Comparison of ENCODE assay signal across 23 cellular contexts in genomic region chr14:54498095-54498531, GRCh38. TPM values are rescaled to one million over a fixed set of nuclear protein-coding genes. Genes with fewer than 3 reads are reported as not detected.
A peak's percentile ranks its signal among the peaks of the same experiment; 100 is the strongest.
DNase-seq lines count a peak whose midpoint lies in the region; FAIRE-seq and TF ChIP-seq lines count a peak whose summit lies in the region.
"Had no signal": no experiment of that assay in that cellular context is flagged by ENCODE, and none has a peak within 500 bp of the region (broad histone marks: within the 10 kb centered on the region; RNA-seq: fewer than 3 reads in every experiment).

No MANE protein-coding gene starts in this region.

- TF ChIP-seq CTCF in H1 (IDR thresholded peaks at IDR 0.05; ENCODE audit: control extremely low read depth in 1 of 3, insufficient read depth in 1 of 3, low read depth in 1 of 3, low read length in 3 of 3) = no peak
- TF ChIP-seq CTCF in ovary (IDR thresholded peaks at IDR 0.05) = no peak

- no peak overlapping the region for H3K9ac ChIP-seq in H1 (replicated peaks in 1 of 4; ENCODE audit: extremely low read depth in 1 of 4, low read depth in 3 of 4, low read length in 3 of 4)

- TF ChIP-seq EP300 in H1 (IDR thresholded peaks at IDR 0.05; ENCODE audit: borderline replicate concordance in 1 of 2, low read depth in 2 of 2, low read length in 2 of 2) (no peak), ovary (IDR thresholded peaks at IDR 0.05) (no peak)

- no peaks in the 10 kb centered on the region for H3K79me1 ChIP-seq in H1 (ENCODE audit: low read depth, low read length)

- H4K20me1 ChIP-seq in H1 (replicated peaks in 1 of 2; ENCODE audit: control insufficient read depth in 1 of 2, insufficient read depth in 2 of 2, low read length in 2 of 2) = no peaks in the 10 kb centered on the region

- no peak overlapping the region for H3K56ac ChIP-seq in H1 (replicated peaks; ENCODE audit: insufficient read length, low read depth, low read length)

- no peaks in the 10 kb centered on the region for H3K9me3 ChIP-seq in H1 (ENCODE audit: insufficient read depth in 2 of 2, low read depth in 1 of 2, low read length in 1 of 2)
- no peaks in the 10 kb centered on the region for H3K9me3 ChIP-seq in small intestine (ENCODE audit: control insufficient read depth, low read depth)
- H3K9me3 ChIP-seq in ovary = no peaks in the 10 kb centered on the region
- H3K9me3 ChIP-seq: BE2C had no signal

- H2BK5ac ChIP-seq in H1 (ENCODE audit: low read depth, low read length) = no peak overlapping the region

- TF ChIP-seq POLR2A in H1 (IDR thresholded peaks at IDR 0.05; ENCODE audit: control extremely low read depth in 1 of 2, low read depth in 2 of 2, low read length in 2 of 2) (no peak), ovary (IDR thresholded peaks at IDR 0.05) (no peak)

- H3K4me2 ChIP-seq in H1 (ENCODE audit: insufficient read depth in 1 of 2, low read depth in 2 of 2, low read length in 2 of 2) = no peak overlapping the region

- H3K27me3 ChIP-seq in H1 (replicated peaks in 1 of 4; ENCODE audit: control insufficient read depth in 3 of 4, extremely low read depth in 1 of 4, insufficient read depth in 3 of 4, low read length in 3 of 4) = no peaks in the 10 kb centered on the region
- H3K27me3 ChIP-seq in small intestine (ENCODE audit: control insufficient read depth in 2 of 2, insufficient read depth in 2 of 2, low read length in 2 of 2) = no peaks in the 10 kb centered on the region
- no peaks in the 10 kb centered on the region for H3K27me3 ChIP-seq in ovary
- H3K27me3 ChIP-seq: BE2C had no signal

- no peak overlapping the region for H2AK5ac ChIP-seq in H1 (ENCODE audit: low read depth, low read length)

- H3K14ac ChIP-seq in H1 (ENCODE audit: insufficient read length) = no peak overlapping the region

- H3K4me1 ChIP-seq in H1 (replicated peaks in 1 of 4; ENCODE audit: control insufficient read depth in 3 of 4, insufficient read depth in 4 of 4, low read length in 3 of 4) (no peaks in the 10 kb centered on the region; a peak in 1 of 7 replicates), small intestine (ENCODE audit: control insufficient read depth in 2 of 2, insufficient read depth in 1 of 2, low read depth in 1 of 2, low read length in 1 of 2) (no peaks in the 10 kb centered on the region), ovary (ENCODE audit: insufficient read depth) (no peaks in the 10 kb centered on the region)
- H3K4me1 ChIP-seq: BE2C had no signal

- intact Hi-C loops in ovary (cut with DNase I) = no loop called here

- TF ChIP-seq RAD21 in H1 (IDR thresholded peaks at IDR 0.05 in 1 of 2, conservative IDR thresholded peaks at IDR 0.05 in 1 of 2; ENCODE audit: low read depth in 2 of 2, low read length in 2 of 2) = no peak

- no peak overlapping the region for H2BK15ac ChIP-seq in H1 (ENCODE audit: low read length)

- no peak overlapping the region for H4K5ac ChIP-seq in H1 (ENCODE audit: insufficient read length, low read depth, low read length)

- no peak overlapping the region for H2BK120ac ChIP-seq in H1 (replicated peaks; ENCODE audit: low read depth, low read length)

- 0 out of 2 replicates have a peak overlapping the region, but pooled peaks have one; percentile 45 for H2AFZ ChIP-seq in H1 (ENCODE audit: low read length)

- no peak for FAIRE-seq in H1 (lab: Jason Lieb, UNC)
- no peak for FAIRE-seq in small intestine (lab: Jason Lieb, UNC)
- FAIRE-seq: GM19239 had no signal

- DNase-seq in NCI-H2227 treated with DMSO at 0.1 percent for 48 hours (lab: John Stamatoyannopoulos, UW) (peak; percentile 18), NCI-H2227 (lab: John Stamatoyannopoulos, UW; ENCODE audit: unreplicated experiment) (no peak), H1 (ENCODE audit: low read depth in 1 of 2, low spot score in 2 of 2) (no peak), kidney tubule cell (ENCODE audit: low spot score) (peak; percentile 44), small intestine (peak; percentile 40), dermis blood vessel endothelial cell (no peak), HuH-7 (ENCODE audit: low spot score) (no peak), ovary (no peak)
- DNase-seq: BE2C; Calu3; CD4-positive, alpha-beta T cell; DMS53; H9; KBM-7; MV-4-11; NCI-H1436; NCI-H2029; NCI-H2171 treated with DMSO at 0.1 percent for 48 hours; NCI-H510A treated with DMSO at 0.1 percent for 48 hours had no signal

- H3K4me3 ChIP-seq in H1 (ENCODE audit: extremely low read depth in 1 of 4, insufficient read depth in 2 of 4, low read depth in 3 of 4, low read length in 4 of 4) (no peak overlapping the region), small intestine (ENCODE audit: low read depth in 1 of 2, low read length in 2 of 2) (no peak overlapping the region), ovary (no peak overlapping the region)
- H3K4me3 ChIP-seq: SK-N-MC had no signal

- H3K23me2 ChIP-seq in H1 (ENCODE audit: low read depth, low read length) = no peaks in the 10 kb centered on the region

- WGBS in H1 (ENCODE audit: extremely low coverage in 1 of 2, insufficient coverage in 1 of 2, insufficient read length in 1 of 2, insufficient replicate concordance in 2 of 2, low coverage in 1 of 2, low lambda C conversion rate in 2 of 2, missing lambda C conversion rate in 1 of 2), 2 experiments = 82% methylated on average over 5 of the region's 5 CpGs; no CpG with 5 or more reads in 1 of the 2 experiments
- 20 to 55% (median 32%) methylated on average over 5 of the region's 5 CpGs for WGBS in small intestine, 3 donors
- 62 to 67% (median 65%) methylated on average over 5 of the region's 5 CpGs for WGBS in ovary, 3 donors

- H3K18ac ChIP-seq in H1 (ENCODE audit: extremely low read depth, low read length) = no peak overlapping the region

- no peaks in the 10 kb centered on the region for H3K79me2 ChIP-seq in H1 (ENCODE audit: control insufficient read depth in 1 of 2, insufficient read depth in 2 of 2, low read length in 2 of 2)

- H3K27ac ChIP-seq in H1 (ENCODE audit: low read depth, low read length) (no peak overlapping the region), small intestine (ENCODE audit: low read depth in 1 of 2, low read length in 1 of 2) (no peak overlapping the region), ovary (no peak overlapping the region)
- H3K27ac ChIP-seq: 22Rv1, HL-60, SK-N-MC had no signal

- POLR2A ChIA-PET in H1 (lab: Charles Lee; ENCODE audit: partially characterized antibody) = interaction anchor here (1.6 kb wide), 1 partner anchor 10 kb away, joined by 3 read pairs; the partner anchor contains the start of gene GMFB

- H3K36me3 ChIP-seq in H1 (ENCODE audit: control insufficient read depth in 2 of 4, insufficient read depth in 4 of 4, low read length in 3 of 4) (no peaks in the 10 kb centered on the region), small intestine (ENCODE audit: control insufficient read depth in 2 of 2, insufficient read depth in 2 of 2, low read length in 2 of 2) (no peaks in the 10 kb centered on the region), ovary (no peaks in the 10 kb centered on the region)
- H3K36me3 ChIP-seq: BE2C had no signal

- no peak overlapping the region for H4K8ac ChIP-seq in H1 (ENCODE audit: extremely low read depth, insufficient read depth, low read length)

- H2BK20ac ChIP-seq in H1 (ENCODE audit: low read length) = no peak overlapping the region

- H2BK12ac ChIP-seq in H1 (ENCODE audit: low read depth, low read length) = no peak overlapping the region

- CTCF ChIA-PET in H1 (lab: Charles Lee; ENCODE audit: partially characterized antibody) = no interaction called here

- no peak overlapping the region for H3K4ac ChIP-seq in H1 (replicated peaks; ENCODE audit: insufficient read length, low read depth, low read length)

- no peak overlapping the region for H3K23ac ChIP-seq in H1 (ENCODE audit: insufficient read length)

- no peak overlapping the region for H4K91ac ChIP-seq in H1 (replicated peaks; ENCODE audit: insufficient read length, low read length)

RNA-seq across cellular contexts. Expression of gene GMFB, which starts 9.3 kb away (rescaled TPM):
- total RNA-seq in H1 (2021; fragmentation: NEBNext Ultra II Directional; extraction: Animal tissue kit (Norgen Biotek cat#: 25700)) = 75.9 and 77.3 TPM in 2 replicates
- polyA plus RNA-seq in H1 (2011; rRNA removed) (9.9 and 17.9 TPM in 2 replicates), small intestine (10 to 100 TPM; 25.9 to 38.0 (median 29.1) TPM), ovary (10 to 100 TPM; 14.1 to 18.6 TPM)
- polyA plus RNA-seq in H1 (2011; cell fraction: cytosol; rRNA removed) = 26.0 TPM
- 2.4 TPM for polyA plus RNA-seq in H1 (2011; cell fraction: nucleus; rRNA removed)
- 22.0 to 46.5 TPM (median 32.2 TPM) in 4 replicates for polyA plus RNA-seq in H1 (2012, experiment 1 of 2)
- 6.7 TPM for polyA plus RNA-seq in H1 (2012, experiment 2 of 2)
- 40.3 TPM for polyA plus RNA-seq in H1 (2013, experiment 1 of 2)
- polyA plus RNA-seq in H1 (2013, experiment 2 of 2) = 37.4 TPM
- 18.3 and 23.5 TPM in 2 replicates for polyA minus RNA-seq in H1 (2011; rRNA and poly(A)+ RNA removed)
- 14.8 TPM for polyA minus RNA-seq in H1 (2011; cell fraction: cytosol; rRNA and poly(A)+ RNA removed)
- 26.6 TPM for polyA minus RNA-seq in H1 (2011; cell fraction: nucleus; rRNA and poly(A)+ RNA removed)
- total RNA-seq in dermis blood vessel endothelial cell (113 and 114 TPM in 2 replicates), ovary (10 to 100 TPM; 29.3 to 65.5 (median 33.8) TPM)

RNA-seq across cellular contexts. Expression of gene CGRRF1, which starts 11.6 kb away (rescaled TPM):
- 17.8 and 20.2 TPM in 2 replicates for total RNA-seq in H1 (2021; fragmentation: NEBNext Ultra II Directional; extraction: Animal tissue kit (Norgen Biotek cat#: 25700))
- polyA plus RNA-seq in H1 (2011; rRNA removed) = 3.9 and 7.4 TPM in 2 replicates
- 7.1 TPM for polyA plus RNA-seq in H1 (2011; cell fraction: cytosol; rRNA removed)
- 4.6 TPM for polyA plus RNA-seq in H1 (2011; cell fraction: nucleus; rRNA removed)
- 13.4 to 21.5 TPM (median 14.0 TPM) in 4 replicates for polyA plus RNA-seq in H1 (2012, experiment 1 of 2)
- polyA plus RNA-seq in H1 (2012, experiment 2 of 2) = 5.6 TPM
- 15.3 TPM for polyA plus RNA-seq in H1 (2013, experiment 1 of 2)
- 19.0 TPM for polyA plus RNA-seq in H1 (2013, experiment 2 of 2)
- polyA minus RNA-seq in H1 (2011; rRNA and poly(A)+ RNA removed) = 6.2 and 7.4 TPM in 2 replicates
- 7.1 TPM for polyA minus RNA-seq in H1 (2011; cell fraction: cytosol; rRNA and poly(A)+ RNA removed)
- 11.6 TPM for polyA minus RNA-seq in H1 (2011; cell fraction: nucleus; rRNA and poly(A)+ RNA removed)
- polyA plus RNA-seq in small intestine = 10 to 100 TPM; 11.9 to 16.5 (median 15.8) TPM
- 13.2 and 20.8 TPM in 2 replicates for total RNA-seq in dermis blood vessel endothelial cell
- 10 to 100 TPM; 20.3 to 36.7 (median 25.2) TPM for total RNA-seq in ovary
- 10 to 100 TPM; 17.9 to 18.5 TPM for polyA plus RNA-seq in ovary

RNA-seq across cellular contexts. Expression of gene CNIH1, which starts 56.9 kb away (rescaled TPM):
- 118 and 119 TPM in 2 replicates for total RNA-seq in H1 (2021; fragmentation: NEBNext Ultra II Directional; extraction: Animal tissue kit (Norgen Biotek cat#: 25700))
- polyA plus RNA-seq in H1 (2011; rRNA removed) (234 and 333 TPM in 2 replicates), small intestine (100 to 1,000 TPM in 2 of 3 donors, 10 to 100 TPM in 1; 70.7 to 201 (median 126) TPM), ovary (100 to 1,000 TPM in 1 of 2 donors, 10 to 100 TPM in 1; 67.0 to 203 TPM)
- 230 TPM for polyA plus RNA-seq in H1 (2011; cell fraction: cytosol; rRNA removed)
- polyA plus RNA-seq in H1 (2011; cell fraction: nucleus; rRNA removed) = 84.1 TPM
- polyA plus RNA-seq in H1 (2012, experiment 1 of 2) = 91.6 to 126 TPM (median 105 TPM) in 4 replicates
- polyA plus RNA-seq in H1 (2012, experiment 2 of 2) = 33.4 TPM
- polyA plus RNA-seq in H1 (2013, experiment 1 of 2) = 170 TPM
- polyA plus RNA-seq in H1 (2013, experiment 2 of 2) = 202 TPM
- 240 and 302 TPM in 2 replicates for polyA minus RNA-seq in H1 (2011; rRNA and poly(A)+ RNA removed)
- polyA minus RNA-seq in H1 (2011; cell fraction: cytosol; rRNA and poly(A)+ RNA removed) = 110 TPM
- 76.1 TPM for polyA minus RNA-seq in H1 (2011; cell fraction: nucleus; rRNA and poly(A)+ RNA removed)
- total RNA-seq in dermis blood vessel endothelial cell (156 and 160 TPM in 2 replicates), ovary (100 to 1,000 TPM in 1 of 7 donors, 10 to 100 TPM in 6; 53.5 to 101 (median 63.3) TPM)

Comparison
In these comparisons a context has a peak if more than half of its experiments do, and no peak if none do; other contexts are left out.
1. DNase-seq: peak in NCI-H2227 treated with DMSO at 0.1 percent for 48 hours (single experiment), kidney tubule cell (single experiment) and small intestine (single experiment); none in NCI-H2227 (single experiment), H1 (0 of 2), dermis blood vessel endothelial cell (single experiment), HuH-7 (single experiment) and ovary (0 of 5).